1 cellular context compared by ENCODE assay signal in genomic region chr21:14995695-14996490, GRCh38.
TF ChIP-seq lines count a peak whose summit lies in the region.

No MANE protein-coding gene starts in this region.

TF ChIP-seq in IMR-90, 13 proteins besides CTCF, POLR2A, EP300 and RAD21 (continued from another document):
- TF ChIP-seq USF2 (IDR thresholded peaks at IDR 0.05; ENCODE audit: low read depth, low read length) (no peak), FOS (IDR thresholded peaks at IDR 0.05; ENCODE audit: low read depth, low read length) (no peak), CHD1 (IDR thresholded peaks at IDR 0.05; ENCODE audit: low read depth, low read length) (no peak), CEBPB (IDR thresholded peaks at IDR 0.05; ENCODE audit: low read depth, low read length) (no peak), BHLHE40 (IDR thresholded peaks at IDR 0.05; ENCODE audit: low read depth, low read length) (no peak), RFX5 (IDR thresholded peaks at IDR 0.05; ENCODE audit: low read depth, low read length) (no peak), MAFK (IDR thresholded peaks at IDR 0.05; ENCODE audit: low read depth, low read length) (no peak), MXI1 (IDR thresholded peaks at IDR 0.05; ENCODE audit: borderline replicate concordance, low read depth, low read length) (no peak), SMC3 (IDR thresholded peaks at IDR 0.05; ENCODE audit: low read depth, low read length) (no peak), RCOR1 (IDR thresholded peaks at IDR 0.05; ENCODE audit: insufficient replicate concordance, low read length) (no peak), MAZ (IDR thresholded peaks at IDR 0.05; ENCODE audit: borderline replicate concordance, low read depth, low read length) (no peak)
TF ChIP-seq in IMR-90: peak in this region for 0.
